ENCODE assay signal across 7 cellular contexts in genomic region chr1:246497331-246497915, GRCh38. TPM values are rescaled to one million over a fixed set of nuclear protein-coding genes. Genes with fewer than 3 reads are reported as not detected.
DNase-seq lines count a peak whose midpoint lies in the region; ATAC-seq and TF ChIP-seq lines count a peak whose summit lies in the region.

No MANE protein-coding gene starts in this region.

- H3F3A ChIP-seq in Loucy (ENCODE audit: low read depth) = no peaks in the 10 kb centered on the region

- peak overlapping the region; percentile 57 to 58 for H3K27ac Mint-ChIP-seq in effector memory CD8-positive, alpha-beta T cell
- peak overlapping the region in 4 of 9 donors; percentile 33 to 74 (median 49) for H3K27ac Mint-ChIP-seq in naive thymus-derived CD4-positive, alpha-beta T cell

- H4K20me1 ChIP-seq in DND-41 (ENCODE audit: insufficient read depth, low read length) (peaks cover 7% of the 10 kb centered on the region; the same call in 1 of the 2 replicates), Loucy (ENCODE audit: insufficient read depth, low read length, poor library complexity, severe bottlenecking) (peaks cover 7% of the 10 kb centered on the region)

- H3K79me2 ChIP-seq in DND-41 (ENCODE audit: insufficient read depth, low read length) (peaks cover 24% of the 10 kb centered on the region), Loucy (ENCODE audit: insufficient read depth, low read length) (peaks cover 34% of the 10 kb centered on the region)

- no peak overlapping the region for H3K27ac ChIP-seq in DND-41 (ENCODE audit: low read length)
- H3K27ac ChIP-seq in naive thymus-derived CD4-positive, alpha-beta T cell (ENCODE audit: low read depth, low read length) = no peak overlapping the region

- peaks cover 3% of the 10 kb centered on the region for H3K36me3 Mint-ChIP-seq in effector memory CD8-positive, alpha-beta T cell (ENCODE audit: insufficient read depth)
- peaks cover 0 to 4% (median 0%) of the 10 kb centered on the region in 5 donors for H3K36me3 Mint-ChIP-seq in naive thymus-derived CD4-positive, alpha-beta T cell

- no peak overlapping the region for H3K4me3 Mint-ChIP-seq in effector memory CD8-positive, alpha-beta T cell
- no peak overlapping the region for H3K4me3 Mint-ChIP-seq in naive thymus-derived CD4-positive, alpha-beta T cell

- no peak for DNase-seq in DND-41
- DNase-seq in RPMI8226 = peak; percentile 79
- peak; percentile 37 to 43 (median 38) for DNase-seq in effector memory CD8-positive, alpha-beta T cell
- DNase-seq in naive thymus-derived CD4-positive, alpha-beta T cell = peak in 7 of 9 donors; percentile 46 to 74 (median 65)
- no peak for DNase-seq in occipital lobe (lab: John Stamatoyannopoulos, UW)

- H3K9me2 ChIP-seq in Loucy (replicated peaks; ENCODE audit: low read depth, low read length) = no peaks in the 10 kb centered on the region

- peaks cover 8% of the 10 kb centered on the region; the same call in 1 of the 2 replicates for H3K36me3 ChIP-seq in DND-41 (ENCODE audit: insufficient read depth, low read length)
- no peaks in the 10 kb centered on the region for H3K36me3 ChIP-seq in Loucy (ENCODE audit: insufficient read depth, low read length)
- H3K36me3 ChIP-seq in naive thymus-derived CD4-positive, alpha-beta T cell (ENCODE audit: control insufficient read depth in 2 of 3, insufficient read depth in 3 of 3, low read length in 3 of 3) = no peaks in the 10 kb centered on the region

- CTCF ChIA-PET in naive thymus-derived CD4-positive, alpha-beta T cell (lab: Charles Lee) = interaction anchor here (0.6 to 1.2 kb wide), 11 partner anchors 8 to 988 kb away, joined by 3 to 9 read pairs (median 4); partner anchors contain the start of gene SMYD3

- H3K9me3 Mint-ChIP-seq in effector memory CD8-positive, alpha-beta T cell = no peaks in the 10 kb centered on the region
- no peaks in the 10 kb centered on the region for H3K9me3 Mint-ChIP-seq in naive thymus-derived CD4-positive, alpha-beta T cell

- H3K9me3 ChIP-seq in DND-41 (ENCODE audit: insufficient read depth, low read length, severe bottlenecking) = no peaks in the 10 kb centered on the region
- H3K9me3 ChIP-seq in Loucy (ENCODE audit: insufficient read depth, low read depth, low read length) = no peaks in the 10 kb centered on the region
- no peaks in the 10 kb centered on the region for H3K9me3 ChIP-seq in naive thymus-derived CD4-positive, alpha-beta T cell (ENCODE audit: control insufficient read depth in 2 of 3, low read length in 3 of 3)

- POLR2A ChIA-PET in naive thymus-derived CD4-positive, alpha-beta T cell (lab: Charles Lee) = interaction anchor here (0.6 to 0.9 kb wide), 4 partner anchors 9 to 341 kb away, joined by 3 to 5 read pairs (median 4); partner anchors contain the start of gene SMYD3

- intact Hi-C loops in naive thymus-derived CD4-positive, alpha-beta T cell (cut with micrococcal nuclease) = loop anchor here (1.0 to 10.0 kb wide), 9 partner anchors 10 to 1633 kb away; partner anchors contain the start of genes SMYD3 (in 2 of the 2) and HNRNPU (in 1 of the 2)

- H3K4me3 ChIP-seq in DND-41 (ENCODE audit: low read depth in 1 of 2, low read length in 2 of 2) = no peak overlapping the region
- H3K4me3 ChIP-seq in Loucy (ENCODE audit: low read length, poor library complexity, severe bottlenecking) = no peak overlapping the region
- no peak overlapping the region for H3K4me3 ChIP-seq in naive thymus-derived CD4-positive, alpha-beta T cell (ENCODE audit: low read length)

- ATAC-seq in DND-41 (ENCODE audit: insufficient read depth, low read depth) (peak; percentile 70), GM21367 (IDR thresholded peaks at IDR 0.05; ENCODE audit: unreplicated experiment) (peak; percentile 65)
- ATAC-seq in effector memory CD8-positive, alpha-beta T cell (replicated peaks) = peak; percentile 76
- ATAC-seq in naive thymus-derived CD4-positive, alpha-beta T cell = peak; percentile 86

- H3K4me1 ChIP-seq in DND-41 (ENCODE audit: insufficient read depth, low read length) (peaks cover 4% of the 10 kb centered on the region; the same call in 1 of the 2 replicates), Loucy (ENCODE audit: insufficient read depth, low read length, poor library complexity, severe bottlenecking) (peaks cover 5% of the 10 kb centered on the region)
- H3K4me1 ChIP-seq in naive thymus-derived CD4-positive, alpha-beta T cell (ENCODE audit: control insufficient read depth in 2 of 2, insufficient read depth in 2 of 2, low read length in 2 of 2) = peaks cover 0 to 4% of the 10 kb centered on the region in 2 donors

- H3K9ac ChIP-seq in DND-41 (ENCODE audit: low read depth, low read length) (no peak overlapping the region), Loucy (ENCODE audit: low read depth, low read length, poor library complexity, severe bottlenecking) (no peak overlapping the region)

- H3K4me1 Mint-ChIP-seq in effector memory CD8-positive, alpha-beta T cell (ENCODE audit: low read depth in 2 of 2) = peaks cover 5 to 9% of the 10 kb centered on the region in 2 donors
- H3K4me1 Mint-ChIP-seq in naive thymus-derived CD4-positive, alpha-beta T cell = peaks cover 7 to 25% (median 21%) of the 10 kb centered on the region in 7 donors

- TF ChIP-seq CTCF in DND-41 (IDR thresholded peaks at IDR 0.05; ENCODE audit: borderline replicate concordance, extremely low read depth, low read length, poor library complexity, severe bottlenecking) (peak; percentile 80), Loucy (conservative IDR thresholded peaks at IDR 0.05; ENCODE audit: low read length) (peak; percentile 80)

- H2AFZ ChIP-seq in DND-41 (ENCODE audit: low read depth, low read length) (no peak overlapping the region), Loucy (ENCODE audit: low read length) (no peak overlapping the region)

- H3K4me2 ChIP-seq in DND-41 (ENCODE audit: insufficient read depth, low read length) (no peak overlapping the region), Loucy (ENCODE audit: low read depth, low read length, poor library complexity, severe bottlenecking) (no peak overlapping the region)

- no peaks in the 10 kb centered on the region for H3K27me3 ChIP-seq in DND-41 (ENCODE audit: insufficient read depth, low read length, poor library complexity)
- H3K27me3 ChIP-seq in Loucy (ENCODE audit: insufficient read depth, low read length, poor library complexity, severe bottlenecking) = no peaks in the 10 kb centered on the region
- no peaks in the 10 kb centered on the region for H3K27me3 ChIP-seq in naive thymus-derived CD4-positive, alpha-beta T cell (ENCODE audit: control insufficient read depth in 2 of 2, insufficient read depth in 2 of 2, low read length in 2 of 2)

- H3K27me3 Mint-ChIP-seq in effector memory CD8-positive, alpha-beta T cell = no peaks in the 10 kb centered on the region
- no peaks in the 10 kb centered on the region for H3K27me3 Mint-ChIP-seq in naive thymus-derived CD4-positive, alpha-beta T cell

RNA-seq across cellular contexts. Expression of gene SMYD3, which starts 9.7 kb away (rescaled TPM):
- 10 to 100 TPM; 19.5 to 28.6 (median 24.2) TPM for total RNA-seq in naive thymus-derived CD4-positive, alpha-beta T cell
- 10 to 100 TPM; 24.9 to 25.9 TPM for polyA plus RNA-seq in naive thymus-derived CD4-positive, alpha-beta T cell
- 25.3 TPM for total RNA-seq in occipital lobe

Comparison
In these comparisons a context has a peak if more than half of its experiments do, and no peak if none do; other contexts are left out.
1. DNase-seq: peak in RPMI8226 (single experiment), effector memory CD8-positive, alpha-beta T cell (3 of 3) and naive thymus-derived CD4-positive, alpha-beta T cell (7 of 9); none in DND-41 (single experiment) and occipital lobe (single experiment).
2. Peak in every context shown above with its lines, with median percentiles within 50 percentile points of each other: ATAC-seq.